Comparison of ENCODE assay signal across 1 cellular context in genomic region chr4:76611611-76612010, GRCh38.
TF ChIP-seq lines count a peak whose summit lies in the region.

No MANE protein-coding gene starts in this region.

TF ChIP-seq in IMR-90, 13 proteins besides CTCF, POLR2A, EP300 and RAD21:
- TF ChIP-seq CHD1 (IDR thresholded peaks at IDR 0.05; ENCODE audit: low read depth, low read length), result no peak
- no peak for TF ChIP-seq CEBPB (IDR thresholded peaks at IDR 0.05; ENCODE audit: low read depth, low read length)
- no peak for TF ChIP-seq RFX5 (IDR thresholded peaks at IDR 0.05; ENCODE audit: low read depth, low read length)
- no peak for TF ChIP-seq NFE2L2 (IDR thresholded peaks at IDR 0.05; ENCODE audit: low read depth, low read length)
- TF ChIP-seq USF2 (IDR thresholded peaks at IDR 0.05; ENCODE audit: low read depth, low read length), result no peak
- no peak for TF ChIP-seq RCOR1 (IDR thresholded peaks at IDR 0.05; ENCODE audit: insufficient replicate concordance, low read length)
TF ChIP-seq in IMR-90: peak in this region for 0.
